17 cellular contexts compared by ENCODE assay signal in the genomic region with DNA sequence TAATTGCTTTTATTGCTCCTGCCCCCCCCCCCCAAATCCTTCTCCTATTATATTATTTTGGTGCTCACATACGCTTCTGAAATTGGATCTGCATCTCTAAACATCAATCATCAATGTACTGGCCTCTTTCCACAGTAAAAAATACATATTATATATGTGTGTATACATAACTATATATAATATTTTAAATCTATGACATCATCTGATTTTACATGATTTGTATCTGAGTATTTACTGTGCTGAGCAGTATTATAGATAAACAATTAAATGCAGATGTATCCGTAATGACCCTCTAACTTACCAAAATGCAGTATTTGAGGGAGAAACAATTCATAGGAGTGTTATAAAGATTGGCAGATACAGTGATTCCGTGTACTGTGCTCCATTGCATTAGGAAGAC. TPM values are rescaled to one million over a fixed set of nuclear protein-coding genes. Genes with fewer than 3 reads are reported as not detected.
DNase-seq lines count a peak whose midpoint lies in the region; ATAC-seq and TF ChIP-seq lines count a peak whose summit lies in the region.
"Had no signal": no experiment of that assay in that cellular context is flagged by ENCODE, and none has a peak within 500 bp of the region (broad histone marks: within the 10 kb centered on the region; RNA-seq: fewer than 3 reads in every experiment).

No MANE protein-coding gene starts in this region.

- 57 to 62% methylated on average over 3 of the region's 3 CpGs for WGBS in tibial nerve, 2 donors

- H3K27me3 Mint-ChIP-seq in activated T-helper 1 cell treated with anti-CD3 and anti-CD28 coated beads, Interleukin-12 subunit alpha, Interleukin-12 subunit beta, Interleukin-2, Interleukin-4 antibody, amounts not matched to agents 30 ng/mL and 10 ng/mL and 1 ng/mL, durations not matched to agents 14 hours and 24 hours and 36 hours (ENCODE audit: insufficient read depth), result peaks cover 32% of the 10 kb centered on the region

- H3K27me3 ChIP-seq in cardiac muscle cell (peaks cover 10% of the 10 kb centered on the region), iPS-18a (ENCODE audit: control insufficient read depth, insufficient read depth, low read length) (peaks cover 35% of the 10 kb centered on the region), tibial nerve (peaks cover 0 to 6% of the 10 kb centered on the region in 2 donors)

- H3K4me3 ChIP-seq in cardiac muscle cell (peak overlapping the region; percentile 47), iPS-18a (ENCODE audit: low read length) (peak overlapping the region; percentile 67), tibial nerve (peak overlapping the region in 3 of 4 donors; percentile 29 to 55 (median 32))
- H3K4me3 ChIP-seq: body of pancreas had no signal

- no peak overlapping the region for H3K9ac ChIP-seq in iPS-18a (ENCODE audit: low read length)

- intact Hi-C loops in Right ventricle myocardium inferior (cut with DNase I), result loop anchor here (10.0 kb wide), 1 partner anchor 70 kb away; no protein-coding TSS in a partner anchor
- intact Hi-C loops in activated T-helper 1 cell treated with anti-CD3 and anti-CD28 coated beads, Interleukin-12 subunit alpha, Interleukin-12 subunit beta, Interleukin-2, Interleukin-4 antibody, amounts not matched to agents 30 ng/mL and 10 ng/mL and 1 ng/mL, durations not matched to agents 14 hours and 24 hours and 36 hours (cut with micrococcal nuclease), result no loop called here

- TF ChIP-seq EP300 in tibial nerve (IDR thresholded peaks at IDR 0.05), result no peak

- no peaks in the 10 kb centered on the region for H3K36me3 ChIP-seq in cardiac muscle cell
- no peaks in the 10 kb centered on the region for H3K36me3 ChIP-seq in iPS-18a (ENCODE audit: control insufficient read depth, low read depth, low read length)
- no peaks in the 10 kb centered on the region for H3K36me3 ChIP-seq in tibial nerve
- H3K36me3 ChIP-seq: left lung had no signal

- no peaks in the 10 kb centered on the region for H3K9me3 ChIP-seq in cardiac muscle cell (ENCODE audit: low read depth)
- no peaks in the 10 kb centered on the region for H3K9me3 ChIP-seq in iPS-18a (ENCODE audit: control insufficient read depth, low read depth, low read length)
- no peaks in the 10 kb centered on the region for H3K9me3 ChIP-seq in tibial nerve
- H3K9me3 ChIP-seq: body of pancreas, Caco-2, left lung had no signal

- DNase-seq in cardiac muscle cell (ENCODE audit: low read depth in 1 of 2, low spot score in 1 of 2) (no peak), Right ventricle myocardium inferior (ENCODE audit: missing footprints) (no peak), tibial nerve (ENCODE audit: low spot score in 2 of 2) (no peak), SIG-M5 treated with dmso at 0.1 percent for 504 hours (lab: John Stamatoyannopoulos, UW; ENCODE audit: unreplicated experiment) (no peak), retina (no peak)
- DNase-seq in activated T-helper 1 cell treated with anti-CD3 and anti-CD28 coated beads, Interleukin-12 subunit alpha, Interleukin-12 subunit beta, Interleukin-2, Interleukin-4 antibody, amounts not matched to agents 30 ng/mL and 10 ng/mL and 1 ng/mL, durations not matched to agents 14 hours and 24 hours and 36 hours (ENCODE audit: low spot score), result no peak
- DNase-seq: activated naive CD4-positive, alpha-beta T cell treated with Interleukin-2 at 50 U/mL for 16 hours; body of pancreas; Caco-2; effector memory CD4-positive, alpha-beta T cell; KBM-7; left lung; stimulated activated CD4-positive, alpha-beta T cell treated with anti-CD3 and anti-CD28 coated beads, Interleukin-4, amount 100 ng/mL, for 4 hours had no signal

- no peaks in the 10 kb centered on the region for H3K4me1 ChIP-seq in cardiac muscle cell (ENCODE audit: low read depth)
- no peaks in the 10 kb centered on the region for H3K4me1 ChIP-seq in iPS-18a (ENCODE audit: control insufficient read depth, low read depth, low read length)
- peaks cover 0 to 13% (median 0%) of the 10 kb centered on the region in 4 donors for H3K4me1 ChIP-seq in tibial nerve
- H3K4me1 ChIP-seq: Caco-2 had no signal

- no peaks in the 10 kb centered on the region for H3K9me3 Mint-ChIP-seq in activated T-helper 1 cell treated with anti-CD3 and anti-CD28 coated beads, Interleukin-12 subunit alpha, Interleukin-12 subunit beta, Interleukin-2, Interleukin-4 antibody, amounts not matched to agents 30 ng/mL and 10 ng/mL and 1 ng/mL, durations not matched to agents 14 hours and 24 hours and 36 hours

- H3K27ac Mint-ChIP-seq in activated T-helper 1 cell treated with anti-CD3 and anti-CD28 coated beads, Interleukin-12 subunit alpha, Interleukin-12 subunit beta, Interleukin-2, Interleukin-4 antibody, amounts not matched to agents 30 ng/mL and 10 ng/mL and 1 ng/mL, durations not matched to agents 14 hours and 24 hours and 36 hours, result no peak overlapping the region

- H3K4me1 Mint-ChIP-seq in activated T-helper 1 cell treated with anti-CD3 and anti-CD28 coated beads, Interleukin-12 subunit alpha, Interleukin-12 subunit beta, Interleukin-2, Interleukin-4 antibody, amounts not matched to agents 30 ng/mL and 10 ng/mL and 1 ng/mL, durations not matched to agents 14 hours and 24 hours and 36 hours (ENCODE audit: low read depth), result no peaks in the 10 kb centered on the region

- no peaks in the 10 kb centered on the region for H3K36me3 Mint-ChIP-seq in activated T-helper 1 cell treated with anti-CD3 and anti-CD28 coated beads, Interleukin-12 subunit alpha, Interleukin-12 subunit beta, Interleukin-2, Interleukin-4 antibody, amounts not matched to agents 30 ng/mL and 10 ng/mL and 1 ng/mL, durations not matched to agents 14 hours and 24 hours and 36 hours (ENCODE audit: low read depth)

- no peak for ATAC-seq in Right ventricle myocardium inferior

- no peak for TF ChIP-seq CTCF in cardiac muscle cell (IDR thresholded peaks at IDR 0.05; ENCODE audit: low read depth, low read length)
- no peak for TF ChIP-seq CTCF in tibial nerve (IDR thresholded peaks at IDR 0.05)

- H3K27ac ChIP-seq in cardiac muscle cell (no peak overlapping the region), angular gyrus (ENCODE audit: low read depth, low read length) (peak overlapping the region; percentile 24), iPS-18a (ENCODE audit: low read length) (no peak overlapping the region), tibial nerve (no peak overlapping the region)
- H3K27ac ChIP-seq: body of pancreas, left lung, SK-N-MC had no signal

- H3K4me3 Mint-ChIP-seq in activated T-helper 1 cell treated with anti-CD3 and anti-CD28 coated beads, Interleukin-12 subunit alpha, Interleukin-12 subunit beta, Interleukin-2, Interleukin-4 antibody, amounts not matched to agents 30 ng/mL and 10 ng/mL and 1 ng/mL, durations not matched to agents 14 hours and 24 hours and 36 hours, result no peak overlapping the region

- no peak for TF ChIP-seq POLR2A in tibial nerve (IDR thresholded peaks at IDR 0.05)

RNA-seq across cellular contexts. Expression of a gene that starts 0.8 kb away (rescaled TPM):
- total RNA-seq in cardiac muscle cell (3.2 and 4.2 TPM in 2 replicates), Right ventricle myocardium inferior (0.24 TPM), tibial nerve (1 to 10 TPM in 3 of 4 donors, under 1 TPM in 1; 0.66 to 3.9 (median 2.8) TPM)
- polyA plus RNA-seq in cardiac muscle cell, result 3.7 and 4.7 TPM in 2 replicates
- total RNA-seq in activated T-helper 1 cell treated with anti-CD3 and anti-CD28 coated beads, Interleukin-12 subunit alpha, Interleukin-12 subunit beta, Interleukin-2, Interleukin-4 antibody, amounts not matched to agents 30 ng/mL and 10 ng/mL and 1 ng/mL, durations not matched to agents 14 hours and 24 hours and 36 hours, result not detected in 2 replicates
- total RNA-seq: A673, Caco-2 had no signal
